1 cellular context compared by ENCODE assay signal in the genomic region with DNA sequence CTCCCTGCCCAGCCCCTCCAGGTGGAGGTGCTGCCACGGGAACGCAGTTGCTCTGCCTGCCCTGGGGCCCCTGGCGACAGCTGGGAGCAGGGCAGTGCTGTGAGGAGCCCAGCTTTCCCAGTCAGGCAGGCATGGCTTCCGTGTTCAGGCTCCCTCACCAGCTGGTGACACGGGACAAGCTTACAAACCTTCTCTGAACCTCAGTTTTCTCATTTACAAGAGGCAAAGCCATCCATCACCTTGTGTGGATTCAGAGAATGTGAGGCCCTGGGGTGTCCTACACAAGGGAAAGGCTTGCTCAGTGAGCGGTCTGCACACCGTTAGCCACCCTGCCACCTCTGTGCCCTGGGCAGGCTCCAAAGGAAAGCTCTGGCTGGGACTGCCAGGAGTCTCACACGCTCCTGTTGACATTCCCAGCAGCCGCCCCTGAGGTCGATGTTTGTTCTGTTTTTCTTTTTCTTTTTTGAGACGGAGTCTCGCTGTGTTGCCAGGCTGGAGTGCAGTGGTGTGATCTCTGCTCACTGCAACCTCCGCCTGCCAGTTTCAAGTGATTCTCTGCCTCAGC.
TF ChIP-seq lines count a peak whose summit lies in the region.

No MANE protein-coding gene starts in this region.

TF ChIP-seq in liver, 16 proteins besides CTCF, POLR2A, EP300 and RAD21:
- TF ChIP-seq, protein P1, sequence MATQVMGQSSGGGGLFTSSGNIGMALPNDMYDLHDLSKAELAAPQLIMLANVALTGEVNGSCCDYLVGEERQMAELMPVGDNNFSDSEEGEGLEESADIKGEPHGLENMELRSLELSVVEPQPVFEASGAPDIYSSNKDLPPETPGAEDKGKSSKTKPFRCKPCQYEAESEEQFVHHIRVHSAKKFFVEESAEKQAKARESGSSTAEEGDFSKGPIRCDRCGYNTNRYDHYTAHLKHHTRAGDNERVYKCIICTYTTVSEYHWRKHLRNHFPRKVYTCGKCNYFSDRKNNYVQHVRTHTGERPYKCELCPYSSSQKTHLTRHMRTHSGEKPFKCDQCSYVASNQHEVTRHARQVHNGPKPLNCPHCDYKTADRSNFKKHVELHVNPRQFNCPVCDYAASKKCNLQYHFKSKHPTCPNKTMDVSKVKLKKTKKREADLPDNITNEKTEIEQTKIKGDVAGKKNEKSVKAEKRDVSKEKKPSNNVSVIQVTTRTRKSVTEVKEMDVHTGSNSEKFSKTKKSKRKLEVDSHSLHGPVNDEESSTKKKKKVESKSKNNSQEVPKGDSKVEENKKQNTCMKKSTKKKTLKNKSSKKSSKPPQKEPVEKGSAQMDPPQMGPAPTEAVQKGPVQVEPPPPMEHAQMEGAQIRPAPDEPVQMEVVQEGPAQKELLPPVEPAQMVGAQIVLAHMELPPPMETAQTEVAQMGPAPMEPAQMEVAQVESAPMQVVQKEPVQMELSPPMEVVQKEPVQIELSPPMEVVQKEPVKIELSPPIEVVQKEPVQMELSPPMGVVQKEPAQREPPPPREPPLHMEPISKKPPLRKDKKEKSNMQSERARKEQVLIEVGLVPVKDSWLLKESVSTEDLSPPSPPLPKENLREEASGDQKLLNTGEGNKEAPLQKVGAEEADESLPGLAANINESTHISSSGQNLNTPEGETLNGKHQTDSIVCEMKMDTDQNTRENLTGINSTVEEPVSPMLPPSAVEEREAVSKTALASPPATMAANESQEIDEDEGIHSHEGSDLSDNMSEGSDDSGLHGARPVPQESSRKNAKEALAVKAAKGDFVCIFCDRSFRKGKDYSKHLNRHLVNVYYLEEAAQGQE (IDR thresholded peaks at IDR 0.05) = peak; percentile 35
- peak; percentile 47 to 74 for TF ChIP-seq RXRA (IDR thresholded peaks at IDR 0.05)
- no peak for TF ChIP-seq TAF1 (conservative IDR thresholded peaks at IDR 0.05)
- TF ChIP-seq, protein P2, sequence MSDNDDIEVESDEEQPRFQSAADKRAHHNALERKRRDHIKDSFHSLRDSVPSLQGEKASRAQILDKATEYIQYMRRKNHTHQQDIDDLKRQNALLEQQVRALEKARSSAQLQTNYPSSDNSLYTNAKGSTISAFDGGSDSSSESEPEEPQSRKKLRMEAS (IDR thresholded peaks at IDR 0.05) = no peak
- no peak for TF ChIP-seq ZBTB33 (IDR thresholded peaks at IDR 0.05)
- peak in 1 of 2 donors; percentile 48 for TF ChIP-seq EGR1 (IDR thresholded peaks at IDR 0.05; ENCODE audit: low read depth in 2 of 2)
- peak in 1 of 2 donors; percentile 50 for TF ChIP-seq GABPA (IDR thresholded peaks at IDR 0.05 in 1 of 2, conservative IDR thresholded peaks at IDR 0.05 in 1 of 2)
- TF ChIP-seq HNF4A (conservative IDR thresholded peaks at IDR 0.05) = peak; percentile 46 to 70
- TF ChIP-seq YY1 (IDR thresholded peaks at IDR 0.05) = peak; percentile 52
- peak; percentile 90 for TF ChIP-seq FOXA2 (IDR thresholded peaks at IDR 0.05)
- TF ChIP-seq NR2F2 (IDR thresholded peaks at IDR 0.05) = no peak
- peak; percentile 62 for TF ChIP-seq FOXA1 (IDR thresholded peaks at IDR 0.05)
- TF ChIP-seq, protein P3, sequence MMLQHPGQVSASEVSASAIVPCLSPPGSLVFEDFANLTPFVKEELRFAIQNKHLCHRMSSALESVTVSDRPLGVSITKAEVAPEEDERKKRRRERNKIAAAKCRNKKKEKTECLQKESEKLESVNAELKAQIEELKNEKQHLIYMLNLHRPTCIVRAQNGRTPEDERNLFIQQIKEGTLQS (IDR thresholded peaks at IDR 0.05) = no peak
- TF ChIP-seq JUND (IDR thresholded peaks at IDR 0.05) = peak in 1 of 2 donors; percentile 53
- TF ChIP-seq HNF4G (IDR thresholded peaks at IDR 0.05) = no peak
- peak; percentile 60 for TF ChIP-seq SP1 (IDR thresholded peaks at IDR 0.05)
